Comparison of ENCODE assay signal across 11 cellular contexts in the genomic region with DNA sequence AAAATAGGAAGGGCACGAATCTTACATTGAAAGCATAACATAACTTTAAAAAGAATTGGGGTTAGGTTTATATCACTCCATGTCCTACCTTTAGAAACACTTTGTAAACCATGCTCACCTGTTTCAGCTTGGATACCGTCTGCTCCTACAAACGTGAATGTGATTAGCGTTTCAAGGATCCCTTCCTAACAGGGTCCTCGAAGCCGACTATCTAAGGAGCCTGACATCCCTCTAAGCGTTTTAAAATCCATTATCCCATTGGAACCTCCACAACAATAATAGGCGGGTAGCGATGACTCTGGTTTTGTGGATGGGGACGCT. TPM values are rescaled to one million over a fixed set of nuclear protein-coding genes. Genes with fewer than 3 reads are reported as not detected.
DNase-seq lines count a peak whose midpoint lies in the region; ATAC-seq and TF ChIP-seq lines count a peak whose summit lies in the region.
"Had no signal": no experiment of that assay in that cellular context is flagged by ENCODE, and none has a peak within 500 bp of the region (broad histone marks: within the 10 kb centered on the region; RNA-seq: fewer than 3 reads in every experiment).

No MANE protein-coding gene starts in this region.

- no peaks in the 10 kb centered on the region for H4K20me1 ChIP-seq in MM.1S (ENCODE audit: insufficient read depth, low read length)

- no peak overlapping the region for H2AFZ ChIP-seq in MM.1S (ENCODE audit: low read length)

- TF ChIP-seq CTCF in HFFc6 (IDR thresholded peaks at IDR 0.05) (no peak), breast epithelium (IDR thresholded peaks at IDR 0.05) (no peak), kidney epithelial cell (IDR thresholded peaks at IDR 0.05; ENCODE audit: insufficient read depth, low read length, poor library complexity, severe bottlenecking) (no peak), spleen (IDR thresholded peaks at IDR 0.05 in 8 of 11, conservative IDR thresholded peaks at IDR 0.05 in 3 of 11) (no peak), MM.1S (IDR thresholded peaks at IDR 0.05; ENCODE audit: low read length) (no peak)

- H3K27ac ChIP-seq in breast epithelium: peak overlapping the region; percentile 72 to 80
- H3K27ac ChIP-seq in spleen: peak overlapping the region in 7 of 8 donors; percentile 74 to 83 (median 79)
- H3K27ac ChIP-seq in MM.1S (ENCODE audit: low read length): no peak overlapping the region

- H3K9me3 Mint-ChIP-seq in HFFc6: no peaks in the 10 kb centered on the region

- H3K79me2 ChIP-seq in MM.1S (ENCODE audit: low read length): no peaks in the 10 kb centered on the region

- DNase-seq in HFFc6 (no peak), breast epithelium (ENCODE audit: low spot score in 2 of 2) (no peak), kidney epithelial cell (ENCODE audit: low read depth) (no peak), spleen (no peak), 8988T (no peak), MM.1S (no peak)
- DNase-seq in activated CD4-positive, alpha-beta T cell treated with anti-CD3 and anti-CD28 coated beads for 1 hour: no peak
- DNase-seq: GF-D8, SHP77 treated with DMSO at 0.1 percent for 48 hours, small intestine had no signal

- H3K9me3 ChIP-seq in breast epithelium: no peaks in the 10 kb centered on the region
- H3K9me3 ChIP-seq in spleen: no peaks in the 10 kb centered on the region
- H3K9me3 ChIP-seq in MM.1S (replicated peaks; ENCODE audit: insufficient read depth, low read length): no peaks in the 10 kb centered on the region

- ATAC-seq in GM19452 (IDR thresholded peaks at IDR 0.05; ENCODE audit: unreplicated experiment): no peak

- no peaks in the 10 kb centered on the region for H3F3A ChIP-seq in MM.1S (ENCODE audit: insufficient read depth, low read length)

- intact Hi-C loops in breast epithelium (cut with DNase I; ENCODE audit: low total_unique reads) (no loop called here), spleen (cut with DNase I; ENCODE audit: low total_unique reads) (no loop called here)

- H3K4me3 ChIP-seq in breast epithelium: peak overlapping the region; percentile 59 to 81 (median 60)
- H3K4me3 ChIP-seq in kidney epithelial cell (ENCODE audit: low read depth, low read length): peak overlapping the region; percentile 48
- peak overlapping the region in 7 of 8 donors; percentile 25 to 65 (median 31) for H3K4me3 ChIP-seq in spleen
- no peak overlapping the region for H3K4me3 ChIP-seq in MM.1S (ENCODE audit: low read length)

- no peaks in the 10 kb centered on the region for H3K36me3 ChIP-seq in breast epithelium
- H3K36me3 ChIP-seq in kidney epithelial cell (ENCODE audit: control insufficient read depth, insufficient read depth, low read length): no peaks in the 10 kb centered on the region
- H3K36me3 ChIP-seq in spleen: no peaks in the 10 kb centered on the region
- H3K36me3 ChIP-seq in MM.1S (replicated peaks; ENCODE audit: insufficient read depth, low read length): no peaks in the 10 kb centered on the region

- peaks cover 70% of the 10 kb centered on the region for H3K4me1 Mint-ChIP-seq in HFFc6 (ENCODE audit: low read depth)

- H3K27me3 Mint-ChIP-seq in HFFc6 (ENCODE audit: insufficient read depth): peaks cover 9% of the 10 kb centered on the region

- H3K9ac ChIP-seq in MM.1S (ENCODE audit: low read length): no peak overlapping the region

- no peaks in the 10 kb centered on the region for H3K36me3 Mint-ChIP-seq in HFFc6 (ENCODE audit: low read depth)

- TF ChIP-seq POLR2A in breast epithelium (IDR thresholded peaks at IDR 0.05) (no peak), spleen (IDR thresholded peaks at IDR 0.05) (no peak)

- no peak overlapping the region for H3K4me2 ChIP-seq in MM.1S (ENCODE audit: low read depth, low read length)

- 18 to 24% (median 20%) methylated on average over 10 of the region's 10 CpGs for WGBS in spleen, 5 donors

- peak overlapping the region; percentile 93 for H3K4me3 Mint-ChIP-seq in HFFc6

- peak overlapping the region; percentile 75 for H3K27ac Mint-ChIP-seq in HFFc6

- no peaks in the 10 kb centered on the region for H3K9me2 ChIP-seq in MM.1S (replicated peaks; ENCODE audit: insufficient read depth, low read length)

- peaks cover 0 to 16% of the 10 kb centered on the region in 2 donors for H3K27me3 ChIP-seq in breast epithelium
- peaks cover 18% of the 10 kb centered on the region for H3K27me3 ChIP-seq in kidney epithelial cell (ENCODE audit: control insufficient read depth, insufficient read depth, low read length)
- H3K27me3 ChIP-seq in spleen (replicated peaks in 1 of 7): peaks cover 0 to 49% (median 34%) of the 10 kb centered on the region in 7 donors
- H3K27me3 ChIP-seq in MM.1S (replicated peaks; ENCODE audit: insufficient read depth, low read length): no peaks in the 10 kb centered on the region

- H3K4me1 ChIP-seq in breast epithelium (no peaks in the 10 kb centered on the region), spleen (peaks cover 0 to 18% (median 5%) of the 10 kb centered on the region in 6 donors), MM.1S (ENCODE audit: low read length) (no peaks in the 10 kb centered on the region)

RNA-seq across cellular contexts. Expression of gene SVEP1, which starts 1.0 kb away (rescaled TPM):
- 1 to 10 TPM; 4.0 to 6.8 (median 5.8) TPM for total RNA-seq in HFFc6 (2021; fragmentation: NEBNext Ultra II Directional; extraction: Animal tissue kit (Norgen Biotek cat#: 25700))
- total RNA-seq in breast epithelium: 100 to 1,000 TPM in 1 of 3 donors, 10 to 100 TPM in 2; 54.6 to 158 (median 99.0) TPM
- total RNA-seq in kidney epithelial cell: 1.6 and 2.3 TPM in 2 replicates
- total RNA-seq in spleen: 10 to 100 TPM; 19.7 to 44.9 (median 31.2) TPM
- 1 to 10 TPM in 2 of 3 donors, under 1 TPM in 1; 0.98 to 3.7 (median 2.9) TPM for polyA plus RNA-seq in spleen
